17 cellular contexts compared by ENCODE assay signal in genomic region chr2:239940861-239941570, GRCh38.
DNase-seq lines count a peak whose midpoint lies in the region; ATAC-seq, FAIRE-seq and TF ChIP-seq lines count a peak whose summit lies in the region.
"Had no signal": no experiment of that assay in that cellular context is flagged by ENCODE, and none has a peak within 500 bp of the region (broad histone marks: within the 10 kb centered on the region; RNA-seq: fewer than 3 reads in every experiment).

No MANE protein-coding gene starts in this region.

- no peak for DNase-seq in activated CD4-positive, alpha-beta T cell treated with anti-CD3 and anti-CD28 coated beads, Interleukin-2, amount 10 ng/mL, durations not matched to agents 7 days and 5 days
- DNase-seq in activated CD4-positive, alpha-beta T cell treated with anti-CD3 and anti-CD28 coated beads for 36 hours = no peak
- DNase-seq in RWPE2 (ENCODE audit: low spot score) (peak; percentile 25), kidney (peak; percentile 18), sciatic nerve (ENCODE audit: low spot score) (peak; percentile 22)
- DNase-seq: DMS53, IMR-90, Kasumi-1, NCI-H1930, NCI-H510A treated with DMSO at 0.1 percent for 48 hours had no signal

- no peaks in the 10 kb centered on the region for H3K27me3 Mint-ChIP-seq in activated CD4-positive, alpha-beta T cell treated with anti-CD3 and anti-CD28 coated beads, Interleukin-2, amount 10 ng/mL, durations not matched to agents 7 days and 5 days
- H3K27me3 Mint-ChIP-seq in activated CD4-positive, alpha-beta T cell treated with anti-CD3 and anti-CD28 coated beads for 36 hours = no peaks in the 10 kb centered on the region

- H3K4me1 ChIP-seq in RWPE2 (ENCODE audit: insufficient read depth, poor library complexity, severe bottlenecking) (no peaks in the 10 kb centered on the region), kidney (ENCODE audit: control insufficient read depth in 1 of 2, insufficient read depth in 1 of 2, low read depth in 1 of 2, low read length in 2 of 2) (no peaks in the 10 kb centered on the region)

- no peaks in the 10 kb centered on the region for H3K36me3 Mint-ChIP-seq in activated CD4-positive, alpha-beta T cell treated with anti-CD3 and anti-CD28 coated beads, Interleukin-2, amount 10 ng/mL, durations not matched to agents 7 days and 5 days (ENCODE audit: low read depth)
- peaks cover under 1% of the 10 kb centered on the region for H3K36me3 Mint-ChIP-seq in activated CD4-positive, alpha-beta T cell treated with anti-CD3 and anti-CD28 coated beads for 36 hours (ENCODE audit: low read depth)

- no peak overlapping the region for H3K4me3 Mint-ChIP-seq in activated CD4-positive, alpha-beta T cell treated with anti-CD3 and anti-CD28 coated beads, Interleukin-2, amount 10 ng/mL, durations not matched to agents 7 days and 5 days
- no peak overlapping the region for H3K4me3 Mint-ChIP-seq in activated CD4-positive, alpha-beta T cell treated with anti-CD3 and anti-CD28 coated beads for 36 hours
- H3K4me3 Mint-ChIP-seq: H9 had no signal

- peaks cover 12% of the 10 kb centered on the region for H3K4me1 Mint-ChIP-seq in activated CD4-positive, alpha-beta T cell treated with anti-CD3 and anti-CD28 coated beads, Interleukin-2, amount 10 ng/mL, durations not matched to agents 7 days and 5 days
- H3K4me1 Mint-ChIP-seq in activated CD4-positive, alpha-beta T cell treated with anti-CD3 and anti-CD28 coated beads for 36 hours = peaks cover 10% of the 10 kb centered on the region

- peak overlapping the region; percentile 20 for H3K27ac Mint-ChIP-seq in activated CD4-positive, alpha-beta T cell treated with anti-CD3 and anti-CD28 coated beads, Interleukin-2, amount 10 ng/mL, durations not matched to agents 7 days and 5 days
- H3K27ac Mint-ChIP-seq in activated CD4-positive, alpha-beta T cell treated with anti-CD3 and anti-CD28 coated beads for 36 hours = no peak overlapping the region

- ATAC-seq in activated CD4-positive, alpha-beta T cell treated with anti-CD3 and anti-CD28 coated beads for 36 hours = no peak
- ATAC-seq in RWPE2 (ENCODE audit: low read depth) = no peak
- ATAC-seq in sciatic nerve = no peak
- no peak for ATAC-seq in HG03159 (IDR thresholded peaks at IDR 0.05; ENCODE audit: unreplicated experiment)
- no peak for ATAC-seq in HG03025 (IDR thresholded peaks at IDR 0.05; ENCODE audit: low FRiP score, unreplicated experiment)
- ATAC-seq in GM19455 (IDR thresholded peaks at IDR 0.05; ENCODE audit: unreplicated experiment) = no peak

- no peaks in the 10 kb centered on the region for H3K9me3 Mint-ChIP-seq in activated CD4-positive, alpha-beta T cell treated with anti-CD3 and anti-CD28 coated beads, Interleukin-2, amount 10 ng/mL, durations not matched to agents 7 days and 5 days
- no peaks in the 10 kb centered on the region for H3K9me3 Mint-ChIP-seq in activated CD4-positive, alpha-beta T cell treated with anti-CD3 and anti-CD28 coated beads for 36 hours (ENCODE audit: low read depth)
- H3K9me3 Mint-ChIP-seq: H9 had no signal

- intact Hi-C loops in activated CD4-positive, alpha-beta T cell treated with anti-CD3 and anti-CD28 coated beads for 36 hours (cut with DNase I, micrococcal nuclease) = no loop called here
- intact Hi-C loops in kidney (cut with DNase I) = no loop called here
- intact Hi-C loops in sciatic nerve (cut with DNase I) = no loop called here

- no peak overlapping the region for H3K4me3 ChIP-seq in RWPE2 (ENCODE audit: severe bottlenecking)
- no peak overlapping the region for H3K4me3 ChIP-seq in kidney (ENCODE audit: low read length in 2 of 2)

- TF ChIP-seq CTCF in RWPE2 (IDR thresholded peaks at IDR 0.05; ENCODE audit: poor library complexity, severe bottlenecking) = no peak
- TF ChIP-seq CTCF in kidney (IDR thresholded peaks at IDR 0.05; ENCODE audit: borderline replicate concordance, extremely low read depth, insufficient read depth) = no peak

- H3K27ac ChIP-seq in RWPE2 (ENCODE audit: poor library complexity, severe bottlenecking) (no peak overlapping the region), kidney (ENCODE audit: low read depth in 2 of 2, low read length in 2 of 2) (no peak overlapping the region)
- H3K27ac ChIP-seq: 22Rv1, C4-2B had no signal

- H3K9me3 ChIP-seq in RWPE2 (ENCODE audit: severe bottlenecking) (no peaks in the 10 kb centered on the region), kidney (ENCODE audit: control insufficient read depth in 1 of 2, low read length in 2 of 2) (no peaks in the 10 kb centered on the region)

- POLR2A ChIA-PET in activated CD4-positive, alpha-beta T cell treated with anti-CD3 and anti-CD28 coated beads, Interleukin-2, amount 10 ng/mL, durations not matched to agents 7 days and 5 days (lab: Charles Lee) = no interaction called here
- POLR2A ChIA-PET in activated CD4-positive, alpha-beta T cell treated with anti-CD3 and anti-CD28 coated beads for 36 hours (lab: Charles Lee) = interaction anchor here (0.6 kb wide), 1 partner anchor 364 kb away, joined by 3 read pairs; no protein-coding TSS in a partner anchor

- FAIRE-seq in kidney (lab: Jason Lieb, UNC) = no peak
- FAIRE-seq: RCC 7860 had no signal

- no peak overlapping the region for H3K9ac ChIP-seq in kidney (ENCODE audit: low read length in 2 of 2)

- CTCF ChIA-PET in activated CD4-positive, alpha-beta T cell treated with anti-CD3 and anti-CD28 coated beads, Interleukin-2, amount 10 ng/mL, durations not matched to agents 7 days and 5 days (lab: Charles Lee) = no interaction called here
- CTCF ChIA-PET in activated CD4-positive, alpha-beta T cell treated with anti-CD3 and anti-CD28 coated beads for 36 hours (lab: Charles Lee) = no interaction called here

- H3K36me3 ChIP-seq in RWPE2 (ENCODE audit: low read depth) = no peaks in the 10 kb centered on the region
- H3K36me3 ChIP-seq in kidney (ENCODE audit: control insufficient read depth in 1 of 2, insufficient read depth in 2 of 2, low read length in 2 of 2) = no peaks in the 10 kb centered on the region

- no peaks in the 10 kb centered on the region for H3K27me3 ChIP-seq in RWPE2 (ENCODE audit: insufficient read depth, poor library complexity, severe bottlenecking)

Comparison
In these comparisons a context has a peak if more than half of its experiments do, and no peak if none do; other contexts are left out.
1. DNase-seq: peak in RWPE2 (single experiment), kidney (single experiment) and sciatic nerve (single experiment); none in activated CD4-positive, alpha-beta T cell treated with anti-CD3 and anti-CD28 coated beads, Interleukin-2, amount 10 ng/mL, durations not matched to agents 7 days and 5 days (single experiment) and activated CD4-positive, alpha-beta T cell treated with anti-CD3 and anti-CD28 coated beads for 36 hours (single experiment).